ENCODE assay signal across 1 cellular context in the genomic region with DNA sequence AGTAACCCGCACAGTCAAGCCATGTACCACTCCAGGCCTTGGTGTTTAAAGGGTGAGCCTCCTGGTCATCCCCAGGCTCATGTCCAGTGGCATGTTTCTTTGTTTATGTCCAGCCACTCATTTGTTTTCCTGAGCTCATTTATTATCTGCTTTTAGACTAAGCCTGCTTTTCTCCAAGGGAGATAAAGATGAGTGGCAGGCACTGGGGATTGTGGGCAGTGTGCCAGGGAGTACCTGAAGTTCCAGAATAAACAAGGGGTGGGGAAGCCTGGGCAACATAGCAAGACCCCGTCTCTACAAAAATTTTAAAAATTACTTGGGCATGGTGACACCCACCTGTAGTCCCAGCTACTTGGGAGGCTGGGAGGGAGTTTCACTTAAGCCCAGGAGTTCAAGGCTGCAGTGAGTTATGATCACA.
TF ChIP-seq lines count a peak whose summit lies in the region.

No MANE protein-coding gene starts in this region.

TF ChIP-seq in SK-N-SH treated with all-trans-retinoic acid at 6 μM for 48 hours, 23 proteins besides CTCF, POLR2A, EP300 and RAD21 (continued from another document):
- TF ChIP-seq PPARA (CRISPR knock-in tag; IDR thresholded peaks at IDR 0.05; ENCODE audit: borderline replicate concordance) = no peak
- no peak for TF ChIP-seq ARNTL (CRISPR knock-in tag; IDR thresholded peaks at IDR 0.05; ENCODE audit: borderline replicate concordance, low read depth)
- TF ChIP-seq ZFP3 (CRISPR knock-in tag; IDR thresholded peaks at IDR 0.05) = no peak
- TF ChIP-seq CSDC2 (CRISPR knock-in tag; IDR thresholded peaks at IDR 0.05) = no peak
- TF ChIP-seq SNAI2 (CRISPR knock-in tag; IDR thresholded peaks at IDR 0.05) = no peak
- TF ChIP-seq ZNF70 (CRISPR knock-in tag; IDR thresholded peaks at IDR 0.05) = no peak
TF ChIP-seq in SK-N-SH treated with all-trans-retinoic acid at 6 μM for 48 hours: peak in this region for 0.
